ENCODE assay signal across 14 cellular contexts in the genomic region with DNA sequence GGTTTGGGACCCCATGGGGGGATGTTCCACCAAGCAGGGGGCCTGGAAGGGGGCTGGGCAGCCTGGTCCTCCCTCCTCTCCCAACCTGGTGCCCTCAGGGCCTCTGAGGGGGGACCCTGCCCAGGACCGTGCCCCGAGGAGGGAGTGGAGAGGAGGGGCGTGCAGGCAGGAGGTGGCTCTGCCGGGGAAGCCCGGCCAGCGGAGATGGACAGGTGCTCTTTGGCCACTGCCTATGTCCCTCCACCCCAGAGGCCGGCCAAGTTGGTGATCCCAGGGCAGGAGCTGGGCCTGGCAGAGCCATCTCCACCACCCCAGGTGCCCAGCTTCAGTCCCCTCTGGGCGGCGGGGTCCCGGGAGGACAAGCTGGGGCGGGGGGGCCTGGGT. TPM values are rescaled to one million over a fixed set of nuclear protein-coding genes. Genes with fewer than 3 reads are reported as not detected.
"Had no signal": no experiment of that assay in that cellular context is flagged by ENCODE, and none has a peak within 500 bp of the region (broad histone marks: within the 10 kb centered on the region; RNA-seq: fewer than 3 reads in every experiment).

No MANE protein-coding gene starts in this region.

- H3K27ac ChIP-seq: breast epithelium, esophagus muscularis mucosa, neural progenitor cell, right lobe of liver, SJSA1, testis had no signal

- H2AFZ ChIP-seq: neural progenitor cell had no signal

- H3K27me3 ChIP-seq: neural progenitor cell, right lobe of liver, SJSA1, testis had no signal

- H3K9ac ChIP-seq: neural progenitor cell had no signal

- H3K4me1 ChIP-seq: right lobe of liver had no signal

- DNase-seq: activated CD8-positive, alpha-beta T cell treated with anti-CD3 and anti-CD28 coated beads, Interleukin-2, amount 10 ng/mL, durations not matched to agents 7 days and 5 days; mesendoderm; right lobe of liver; stimulated activated CD4-positive, alpha-beta T cell treated with anti-CD3 and anti-CD28 coated beads, Interleukin-2, amount 100 ng/mL, for 48 hours; SW 1271; testis had no signal

- H3K4me2 ChIP-seq: neural progenitor cell had no signal

- H3K36me3 ChIP-seq: breast epithelium, esophagus muscularis mucosa, neural progenitor cell, right lobe of liver, SJSA1 had no signal

- ATAC-seq: activated CD8-positive, alpha-beta T cell treated with anti-CD3 and anti-CD28 coated beads, Interleukin-2, amount 10 ng/mL, durations not matched to agents 7 days and 5 days; activated naive CD4-positive, alpha-beta T cell treated with anti-CD3 and anti-CD28 coated beads, Interleukin-2, amount 50 U/mL, for 72 hours; left lobe of liver; right lobe of liver had no signal

- H3K9me3 ChIP-seq: breast epithelium, esophagus muscularis mucosa, right lobe of liver, SJSA1, testis had no signal

- H3K4me3 ChIP-seq: breast epithelium, esophagus muscularis mucosa, neural progenitor cell, right lobe of liver, SJSA1, testis had no signal

RNA-seq across cellular contexts. Expression of a gene that starts 2.4 kb away (rescaled TPM):
- total RNA-seq: activated CD8-positive, alpha-beta T cell treated with anti-CD3 and anti-CD28 coated beads, Interleukin-2, amount 10 ng/mL, durations not matched to agents 7 days and 5 days; activated naive CD4-positive, alpha-beta T cell treated with anti-CD3 and anti-CD28 coated beads, Interleukin-2, amount 50 U/mL, for 72 hours; activated T-helper 2 cell treated with anti-CD3 and anti-CD28 coated beads, Interferon-gamma antibody, Interleukin-2, Interleukin-4, amounts not matched to agents 10 μg/mL and 5 μg/mL and 100 μg/mL, durations not matched to agents 14 hours and 24 hours and 36 hours; fibroblast of villous mesenchyme; SJSA1 had no signal

RNA-seq across cellular contexts. Expression of a gene that starts 40.5 kb away (rescaled TPM):
- total RNA-seq: activated CD8-positive, alpha-beta T cell treated with anti-CD3 and anti-CD28 coated beads, Interleukin-2, amount 10 ng/mL, durations not matched to agents 7 days and 5 days; activated naive CD4-positive, alpha-beta T cell treated with anti-CD3 and anti-CD28 coated beads, Interleukin-2, amount 50 U/mL, for 72 hours; activated T-helper 2 cell treated with anti-CD3 and anti-CD28 coated beads, Interferon-gamma antibody, Interleukin-2, Interleukin-4, amounts not matched to agents 10 μg/mL and 5 μg/mL and 100 μg/mL, durations not matched to agents 14 hours and 24 hours and 36 hours; esophagus muscularis mucosa; fibroblast of villous mesenchyme; SJSA1 had no signal
